ENCODE assay signal across 8 cellular contexts in genomic region chr1:161382214-161383019, GRCh38. TPM values are rescaled to one million over a fixed set of nuclear protein-coding genes. Genes with fewer than 3 reads are reported as not detected.
DNase-seq lines count a peak whose midpoint lies in the region; ATAC-seq and TF ChIP-seq lines count a peak whose summit lies in the region.

No MANE protein-coding gene starts in this region.

- TF ChIP-seq CTCF in GM12874 (IDR thresholded peaks at IDR 0.05; ENCODE audit: insufficient read depth, low read depth, low read length) (peak; percentile 31; the same call in 1 of the 2 replicates), omental fat pad (IDR thresholded peaks at IDR 0.05) (peak in 2 of 3 donors; percentile 32 to 40)

- no peaks in the 10 kb centered on the region for H3K9me3 ChIP-seq in T-helper 17 cell (ENCODE audit: control insufficient read depth, low read length, poor library complexity, severe bottlenecking)

- no peaks in the 10 kb centered on the region for H3K27me3 ChIP-seq in ACC112 (ENCODE audit: insufficient read depth, low read length)

- ATAC-seq in T-helper 17 cell: peak; percentile 86
- peak; percentile 93 for ATAC-seq in omental fat pad (ENCODE audit: low FRiP score)
- no peak for ATAC-seq in GM19324 (IDR thresholded peaks at IDR 0.05; ENCODE audit: low FRiP score, unreplicated experiment)

- no peaks in the 10 kb centered on the region for H3K36me3 ChIP-seq in ACC112 (ENCODE audit: insufficient read depth, low read length)

- peak; percentile 31 for DNase-seq in NCI-H146 treated with DMSO at 0.1 percent for 48 hours (lab: John Stamatoyannopoulos, UW; ENCODE audit: unreplicated experiment)
- DNase-seq in T-helper 17 cell: no peak
- DNase-seq in fibroblast of peridontal ligament (ENCODE audit: extremely low read depth): peak; percentile 80
- no peak for DNase-seq in omental fat pad (ENCODE audit: low spot score)
- no peak for DNase-seq in ureter (ENCODE audit: low spot score)

- H3K36me3 Mint-ChIP-seq in T-helper 17 cell (ENCODE audit: low read depth): no peaks in the 10 kb centered on the region

- H3K4me1 Mint-ChIP-seq in T-helper 17 cell: peaks cover 6% of the 10 kb centered on the region

- H3K79me2 ChIP-seq in ACC112 (ENCODE audit: control insufficient read depth, insufficient read depth, low read length, unreplicated experiment): no peaks in the 10 kb centered on the region

- peak overlapping the region; percentile 97 for H3K27ac ChIP-seq in ACC112 (ENCODE audit: low read depth, low read length)

- H3K27me3 Mint-ChIP-seq in T-helper 17 cell: no peaks in the 10 kb centered on the region

- H3K4me1 ChIP-seq in ACC112 (ENCODE audit: control insufficient read depth, insufficient read depth, low read length, unreplicated experiment): peaks cover 16% of the 10 kb centered on the region

- no peak overlapping the region for H3K27ac Mint-ChIP-seq in T-helper 17 cell

- H3K4me3 ChIP-seq in ACC112 (ENCODE audit: low read depth, low read length): peak overlapping the region; percentile 63

- peak overlapping the region; percentile 78 for H2AFZ ChIP-seq in ACC112 (ENCODE audit: low read length, unreplicated experiment)

- no peak overlapping the region for H3K4me3 Mint-ChIP-seq in T-helper 17 cell

RNA-seq across cellular contexts. Expression of gene CFAP126, which starts 14.7 kb away (rescaled TPM):
- total RNA-seq in T-helper 17 cell (not detected), omental fat pad (not detected), ureter (not detected)

Comparison
In these comparisons a context has a peak if more than half of its experiments do, and no peak if none do; other contexts are left out.
1. DNase-seq: peak in NCI-H146 treated with DMSO at 0.1 percent for 48 hours (single experiment) and fibroblast of peridontal ligament (single experiment); none in T-helper 17 cell (0 of 3), omental fat pad (single experiment) and ureter (single experiment).